ENCODE assay signal across 2 cellular contexts in the genomic region with DNA sequence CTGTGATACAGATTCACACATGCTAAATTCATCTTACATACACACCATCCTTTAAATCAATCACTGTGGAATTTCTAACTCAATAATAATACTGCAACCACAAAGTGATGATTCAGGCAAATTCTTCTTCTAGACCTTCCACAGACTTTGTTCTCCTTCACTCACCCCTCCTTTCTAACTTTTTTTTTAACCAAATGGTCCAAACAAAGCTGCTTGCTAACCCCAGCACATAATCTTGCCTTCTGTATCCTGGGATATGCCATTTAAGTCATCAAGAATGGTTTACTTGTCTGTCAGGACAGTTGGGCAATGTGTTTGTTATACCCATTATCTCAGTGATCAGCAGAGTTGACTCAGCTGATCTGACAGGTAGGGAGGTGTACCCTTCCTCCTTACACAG.
TF ChIP-seq lines count a peak whose summit lies in the region.

No MANE protein-coding gene starts in this region.

TF ChIP-seq in A549, 52 proteins besides CTCF, POLR2A, EP300 and RAD21:
- TF ChIP-seq RARB (CRISPR knock-in tag; IDR thresholded peaks at IDR 0.05): no peak
- TF ChIP-seq MAFK (IDR thresholded peaks at IDR 0.05; ENCODE audit: partially characterized antibody): peak; percentile 68

TF ChIP-seq in K562, 482 proteins besides CTCF, POLR2A, EP300 and RAD21:
- TF ChIP-seq MTF1 (CRISPR knock-in tag; IDR thresholded peaks at IDR 0.05; ENCODE audit: borderline replicate concordance) (no peak), MCM2 (IDR thresholded peaks at IDR 0.05; ENCODE audit: low read depth) (no peak), ZNF316 (IDR thresholded peaks at IDR 0.05) (peak; percentile 63), C11orf30 (IDR thresholded peaks at IDR 0.05; ENCODE audit: low read depth) (peak; percentile 50), GTF2A2 (tag; IDR thresholded peaks at IDR 0.05) (no peak), RBM22 (IDR thresholded peaks at IDR 0.05; ENCODE audit: low read depth, low read length, poor library complexity, severe bottlenecking) (no peak), PREB (CRISPR knock-in tag; IDR thresholded peaks at IDR 0.05) (no peak)
- TF ChIP-seq, protein P1, sequence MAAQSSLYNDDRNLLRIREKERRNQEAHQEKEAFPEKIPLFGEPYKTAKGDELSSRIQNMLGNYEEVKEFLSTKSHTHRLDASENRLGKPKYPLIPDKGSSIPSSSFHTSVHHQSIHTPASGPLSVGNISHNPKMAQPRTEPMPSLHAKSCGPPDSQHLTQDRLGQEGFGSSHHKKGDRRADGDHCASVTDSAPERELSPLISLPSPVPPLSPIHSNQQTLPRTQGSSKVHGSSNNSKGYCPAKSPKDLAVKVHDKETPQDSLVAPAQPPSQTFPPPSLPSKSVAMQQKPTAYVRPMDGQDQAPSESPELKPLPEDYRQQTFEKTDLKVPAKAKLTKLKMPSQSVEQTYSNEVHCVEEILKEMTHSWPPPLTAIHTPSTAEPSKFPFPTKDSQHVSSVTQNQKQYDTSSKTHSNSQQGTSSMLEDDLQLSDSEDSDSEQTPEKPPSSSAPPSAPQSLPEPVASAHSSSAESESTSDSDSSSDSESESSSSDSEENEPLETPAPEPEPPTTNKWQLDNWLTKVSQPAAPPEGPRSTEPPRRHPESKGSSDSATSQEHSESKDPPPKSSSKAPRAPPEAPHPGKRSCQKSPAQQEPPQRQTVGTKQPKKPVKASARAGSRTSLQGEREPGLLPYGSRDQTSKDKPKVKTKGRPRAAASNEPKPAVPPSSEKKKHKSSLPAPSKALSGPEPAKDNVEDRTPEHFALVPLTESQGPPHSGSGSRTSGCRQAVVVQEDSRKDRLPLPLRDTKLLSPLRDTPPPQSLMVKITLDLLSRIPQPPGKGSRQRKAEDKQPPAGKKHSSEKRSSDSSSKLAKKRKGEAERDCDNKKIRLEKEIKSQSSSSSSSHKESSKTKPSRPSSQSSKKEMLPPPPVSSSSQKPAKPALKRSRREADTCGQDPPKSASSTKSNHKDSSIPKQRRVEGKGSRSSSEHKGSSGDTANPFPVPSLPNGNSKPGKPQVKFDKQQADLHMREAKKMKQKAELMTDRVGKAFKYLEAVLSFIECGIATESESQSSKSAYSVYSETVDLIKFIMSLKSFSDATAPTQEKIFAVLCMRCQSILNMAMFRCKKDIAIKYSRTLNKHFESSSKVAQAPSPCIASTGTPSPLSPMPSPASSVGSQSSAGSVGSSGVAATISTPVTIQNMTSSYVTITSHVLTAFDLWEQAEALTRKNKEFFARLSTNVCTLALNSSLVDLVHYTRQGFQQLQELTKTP (IDR thresholded peaks at IDR 0.05; ENCODE audit: low read depth in 1 of 2, partially characterized antibody in 2 of 2): no peak
